ENCODE assay signal across 8 cellular contexts in genomic region chrX:130401415-130402210, GRCh38. TPM values are rescaled to one million over a fixed set of nuclear protein-coding genes. Genes with fewer than 3 reads are reported as not detected.
DNase-seq lines count a peak whose midpoint lies in the region; ATAC-seq and TF ChIP-seq lines count a peak whose summit lies in the region.

Gene RBMX2 (plus strand): TSS chrX:130401987. CDS start chrX:130402033, 46 bp downstream.

- peaks cover 11% of the 10 kb centered on the region for H3K36me3 ChIP-seq in lower lobe of right lung

- peak within 1 kb of the TSS; percentile 93 for H3K4me3 Mint-ChIP-seq in CD4-positive, alpha-beta T cell
- peak within 1 kb of the TSS; percentile 91 for H3K4me3 Mint-ChIP-seq in activated CD8-positive, alpha-beta T cell treated with anti-CD3 and anti-CD28 coated beads, Interleukin-2, amount 10 ng/mL, durations not matched to agents 7 days and 5 days

- no peaks in the 10 kb centered on the region for H3K9me3 ChIP-seq in CD4-positive, alpha-beta T cell (ENCODE audit: control insufficient read depth, low read length)
- H3K9me3 ChIP-seq in lower lobe of right lung, result no peaks in the 10 kb centered on the region

- H3K36me3 Mint-ChIP-seq in CD4-positive, alpha-beta T cell (ENCODE audit: low read depth), result peaks cover 28% of the 10 kb centered on the region
- H3K36me3 Mint-ChIP-seq in activated CD8-positive, alpha-beta T cell treated with anti-CD3 and anti-CD28 coated beads, Interleukin-2, amount 10 ng/mL, durations not matched to agents 7 days and 5 days (ENCODE audit: low read depth), result peaks cover 19% of the 10 kb centered on the region

- no peaks in the 10 kb centered on the region for H3K27me3 ChIP-seq in CD4-positive, alpha-beta T cell (ENCODE audit: control insufficient read depth, insufficient read depth, low read length)
- H3K27me3 ChIP-seq in lower lobe of right lung (ENCODE audit: low read depth), result no peaks in the 10 kb centered on the region

- peak within 1 kb of the TSS; percentile 63 for H3K4me3 ChIP-seq in lower lobe of right lung

- peaks cover 28% of the 10 kb centered on the region for H3K4me1 Mint-ChIP-seq in CD4-positive, alpha-beta T cell (ENCODE audit: low read depth)
- peaks cover 15% of the 10 kb centered on the region for H3K4me1 Mint-ChIP-seq in activated CD8-positive, alpha-beta T cell treated with anti-CD3 and anti-CD28 coated beads, Interleukin-2, amount 10 ng/mL, durations not matched to agents 7 days and 5 days (ENCODE audit: low read depth)

- H3K4me1 ChIP-seq in lower lobe of right lung, result peaks cover 6% of the 10 kb centered on the region

- DNase-seq in CD4-positive, alpha-beta T cell, result peak; percentile 38 to 70 (median 58)
- DNase-seq in NCI-H774 (lab: John Stamatoyannopoulos, UW) (peak; percentile 76), ecto neural progenitor cell (ENCODE audit: low spot score) (peak; percentile 83), lower lobe of right lung (peak; percentile 80)
- DNase-seq in activated CD8-positive, alpha-beta T cell treated with anti-CD3 and anti-CD28 coated beads, Interleukin-2, amount 10 ng/mL, durations not matched to agents 7 days and 5 days, result peak; percentile 72
- DNase-seq in stimulated activated CD4-positive, alpha-beta T cell treated with anti-CD3 and anti-CD28 coated beads, TNF-alpha, amount 100 ng/mL, for 4 hours (ENCODE audit: low read depth in 3 of 3), result peak; percentile 37 to 49 (median 41)

- ATAC-seq in CD4-positive, alpha-beta T cell (ENCODE audit: poor library complexity), result peak; percentile 89
- peak; percentile 92 for ATAC-seq in GM19395 (IDR thresholded peaks at IDR 0.05; ENCODE audit: unreplicated experiment)
- ATAC-seq in HG03558 (IDR thresholded peaks at IDR 0.05; ENCODE audit: extremely low read depth, unreplicated experiment), result peak; percentile 79
- ATAC-seq in activated CD8-positive, alpha-beta T cell treated with anti-CD3 and anti-CD28 coated beads, Interleukin-2, amount 10 ng/mL, durations not matched to agents 7 days and 5 days, result peak; percentile 93
- peak; percentile 97 to 98 for ATAC-seq in lower lobe of right lung

- POLR2A ChIA-PET in CD4-positive, alpha-beta T cell (lab: Charles Lee), result interaction anchor here (0.9 kb wide), 1 partner anchor 502 kb away, joined by 3 read pairs; no protein-coding TSS in a partner anchor
- POLR2A ChIA-PET in activated CD8-positive, alpha-beta T cell treated with anti-CD3 and anti-CD28 coated beads, Interleukin-2, amount 10 ng/mL, durations not matched to agents 7 days and 5 days (lab: Charles Lee), result no interaction called here

- intact Hi-C loops in CD4-positive, alpha-beta T cell (cut with DNase I, micrococcal nuclease), result loop anchor here in 1 of 2 experiments (2.0 to 5.0 kb wide), 2 partner anchors 57 to 501 kb away; partner anchors contain the start of gene ENOX2
- intact Hi-C loops in lower lobe of right lung (cut with DNase I), result no loop called here

- CTCF ChIA-PET in CD4-positive, alpha-beta T cell (lab: Charles Lee), result no interaction called here
- CTCF ChIA-PET in activated CD8-positive, alpha-beta T cell treated with anti-CD3 and anti-CD28 coated beads, Interleukin-2, amount 10 ng/mL, durations not matched to agents 7 days and 5 days (lab: Charles Lee), result no interaction called here

- H3K27ac Mint-ChIP-seq in CD4-positive, alpha-beta T cell, result peak within 1 kb of the TSS; percentile 88
- peak within 1 kb of the TSS; percentile 88 for H3K27ac Mint-ChIP-seq in activated CD8-positive, alpha-beta T cell treated with anti-CD3 and anti-CD28 coated beads, Interleukin-2, amount 10 ng/mL, durations not matched to agents 7 days and 5 days

- no peaks in the 10 kb centered on the region for H3K9me3 Mint-ChIP-seq in CD4-positive, alpha-beta T cell
- no peaks in the 10 kb centered on the region for H3K9me3 Mint-ChIP-seq in activated CD8-positive, alpha-beta T cell treated with anti-CD3 and anti-CD28 coated beads, Interleukin-2, amount 10 ng/mL, durations not matched to agents 7 days and 5 days (ENCODE audit: insufficient read depth)

- peak within 1 kb of the TSS; percentile 73 for H3K27ac ChIP-seq in CD4-positive, alpha-beta T cell (ENCODE audit: low read depth, low read length)
- H3K27ac ChIP-seq in lower lobe of right lung, result peak within 1 kb of the TSS; percentile 81

- peaks cover 8% of the 10 kb centered on the region for H3K27me3 Mint-ChIP-seq in CD4-positive, alpha-beta T cell
- peaks cover 6% of the 10 kb centered on the region for H3K27me3 Mint-ChIP-seq in activated CD8-positive, alpha-beta T cell treated with anti-CD3 and anti-CD28 coated beads, Interleukin-2, amount 10 ng/mL, durations not matched to agents 7 days and 5 days (ENCODE audit: low read depth)

- no peak for TF ChIP-seq CTCF in CD4-positive, alpha-beta T cell (IDR thresholded peaks at IDR 0.05)
- TF ChIP-seq CTCF in lower lobe of right lung (IDR thresholded peaks at IDR 0.05), result no peak

RNA-seq across cellular contexts. Expression of gene RBMX2, which starts in this region (rescaled TPM):
- total RNA-seq in CD4-positive, alpha-beta T cell, result 10 to 100 TPM; 20.5 to 21.5 TPM
- total RNA-seq in activated CD8-positive, alpha-beta T cell treated with anti-CD3 and anti-CD28 coated beads, Interleukin-2, amount 10 ng/mL, durations not matched to agents 7 days and 5 days, result 10 to 100 TPM; 25.2 to 25.3 TPM
- total RNA-seq in lower lobe of right lung, result 17.9 TPM

Comparison
In these comparisons a context has a peak if more than half of its experiments do, and no peak if none do; other contexts are left out.
1. Peak in every context shown above with its lines: DNase-seq, ATAC-seq, H3K4me3 ChIP-seq and H3K27ac ChIP-seq.